Comparison of ENCODE assay signal across 12 cellular contexts in genomic region chr1:208834346-208835081, GRCh38.
DNase-seq lines count a peak whose midpoint lies in the region; ATAC-seq, FAIRE-seq and TF ChIP-seq lines count a peak whose summit lies in the region.
"Had no signal": no experiment of that assay in that cellular context is flagged by ENCODE, and none has a peak within 500 bp of the region (broad histone marks: within the 10 kb centered on the region; RNA-seq: fewer than 3 reads in every experiment).

No MANE protein-coding gene starts in this region.

- no peak overlapping the region for H3K4me3 ChIP-seq in AG10803 (ENCODE audit: low read length)
- H3K4me3 ChIP-seq in astrocyte (ENCODE audit: insufficient read depth, low read depth, low read length): no peak overlapping the region
- H3K4me3 ChIP-seq in OCI-LY7 (ENCODE audit: low read depth, low read length, poor library complexity, severe bottlenecking): no peak overlapping the region

- ATAC-seq in HG03520 (IDR thresholded peaks at IDR 0.05; ENCODE audit: unreplicated experiment): no peak

- H3K9me2 ChIP-seq in OCI-LY7 (ENCODE audit: insufficient read depth, low read length): no peaks in the 10 kb centered on the region

- no peak for FAIRE-seq in astrocyte (lab: Jason Lieb, UNC)

- no peak overlapping the region for H3K4me3 Mint-ChIP-seq in astrocyte (ENCODE audit: unreplicated experiment)
- no peak overlapping the region for H3K4me3 Mint-ChIP-seq in activated naive CD4-positive, alpha-beta T cell treated with anti-CD3 and anti-CD28 coated beads, Interleukin-2, amount 10 ng/mL, durations not matched to agents 7 days and 5 days

- TF ChIP-seq CTCF in AG10803 (conservative IDR thresholded peaks at IDR 0.05; ENCODE audit: low read length): no peak
- no peak for TF ChIP-seq CTCF in astrocyte (IDR thresholded peaks at IDR 0.05; ENCODE audit: insufficient read depth, low read depth, low read length)
- TF ChIP-seq CTCF in OCI-LY7 (conservative IDR thresholded peaks at IDR 0.05; ENCODE audit: low read length): no peak

- H3K9me3 ChIP-seq in astrocyte (ENCODE audit: insufficient read depth, low read depth, low read length) (no peaks in the 10 kb centered on the region), OCI-LY7 (ENCODE audit: low read length) (no peaks in the 10 kb centered on the region)

- peak overlapping the region; percentile 40 for H3K4me2 ChIP-seq in astrocyte (ENCODE audit: low read length)
- H3K4me2 ChIP-seq in OCI-LY7 (ENCODE audit: low read length): no peak overlapping the region

- no peak overlapping the region for H3K9ac ChIP-seq in astrocyte (ENCODE audit: low read length)

- no peaks in the 10 kb centered on the region for H3K27me3 Mint-ChIP-seq in astrocyte (ENCODE audit: low read depth, unreplicated experiment)
- no peaks in the 10 kb centered on the region for H3K27me3 Mint-ChIP-seq in activated naive CD4-positive, alpha-beta T cell treated with anti-CD3 and anti-CD28 coated beads, Interleukin-2, amount 10 ng/mL, durations not matched to agents 7 days and 5 days

- H3K36me3 Mint-ChIP-seq in astrocyte (ENCODE audit: low read depth, unreplicated experiment): no peaks in the 10 kb centered on the region
- H3K36me3 Mint-ChIP-seq in activated naive CD4-positive, alpha-beta T cell treated with anti-CD3 and anti-CD28 coated beads, Interleukin-2, amount 10 ng/mL, durations not matched to agents 7 days and 5 days: no peaks in the 10 kb centered on the region

- H3K4me1 ChIP-seq in astrocyte (ENCODE audit: insufficient read depth, low read length): no peaks in the 10 kb centered on the region
- H3K4me1 ChIP-seq in OCI-LY7 (ENCODE audit: insufficient read depth, low read length, poor library complexity, severe bottlenecking): no peaks in the 10 kb centered on the region

- H3K36me3 ChIP-seq in astrocyte (ENCODE audit: insufficient read depth, low read length) (no peaks in the 10 kb centered on the region), OCI-LY7 (ENCODE audit: insufficient read depth, low read length) (no peaks in the 10 kb centered on the region)

- H3K27ac ChIP-seq in astrocyte (ENCODE audit: low read depth, low read length) (no peak overlapping the region), OCI-LY7 (ENCODE audit: low read depth, low read length, poor library complexity, severe bottlenecking) (no peak overlapping the region)
- H3K27ac ChIP-seq: epithelial cell of prostate had no signal

- intact Hi-C loops in OCI-LY7 (cut with micrococcal nuclease; ENCODE audit: unreplicated experiment): no loop called here

- DNase-seq in AG10803 (ENCODE audit: low read depth) (peak; percentile 64), NCI-H146 (lab: John Stamatoyannopoulos, UW) (peak; percentile 93), astrocyte (ENCODE audit: low read depth) (peak; percentile 29), left kidney (ENCODE audit: low read depth, low spot score) (peak; percentile 96), OCI-LY7 (ENCODE audit: low spot score) (no peak), occipital lobe (lab: John Stamatoyannopoulos, UW) (no peak)
- no peak for DNase-seq in activated naive CD4-positive, alpha-beta T cell treated with anti-CD3 and anti-CD28 coated beads, Interleukin-2, amount 10 ng/mL, durations not matched to agents 7 days and 5 days
- DNase-seq: NCI-H2029; RPMI8226; stimulated activated CD4-positive, alpha-beta T cell treated with anti-CD3 and anti-CD28 coated beads, Interleukin-4, amount 100 ng/mL, for 24 hours had no signal

- H2AFZ ChIP-seq in astrocyte (ENCODE audit: low read depth, low read length): peak overlapping the region; percentile 62
- H2AFZ ChIP-seq in OCI-LY7 (ENCODE audit: low read length): no peak overlapping the region

- H3K4me1 Mint-ChIP-seq in astrocyte (ENCODE audit: low read depth, unreplicated experiment): peaks cover 14% of the 10 kb centered on the region
- H3K4me1 Mint-ChIP-seq in activated naive CD4-positive, alpha-beta T cell treated with anti-CD3 and anti-CD28 coated beads, Interleukin-2, amount 10 ng/mL, durations not matched to agents 7 days and 5 days: no peaks in the 10 kb centered on the region

- H3K27me3 ChIP-seq in astrocyte (ENCODE audit: insufficient read depth, low read length): no peaks in the 10 kb centered on the region

- peak overlapping the region; percentile 72 for H3K27ac Mint-ChIP-seq in astrocyte (ENCODE audit: unreplicated experiment)
- H3K27ac Mint-ChIP-seq in activated naive CD4-positive, alpha-beta T cell treated with anti-CD3 and anti-CD28 coated beads, Interleukin-2, amount 10 ng/mL, durations not matched to agents 7 days and 5 days: no peak overlapping the region

- no peaks in the 10 kb centered on the region for H3K79me2 ChIP-seq in astrocyte (ENCODE audit: insufficient read depth, low read length)
- H3K79me2 ChIP-seq in OCI-LY7 (ENCODE audit: insufficient read depth, low read depth, low read length): no peaks in the 10 kb centered on the region

- H4K20me1 ChIP-seq in astrocyte (ENCODE audit: insufficient read depth, low read length) (no peaks in the 10 kb centered on the region), OCI-LY7 (ENCODE audit: insufficient read depth, low read length) (no peaks in the 10 kb centered on the region)

- no peaks in the 10 kb centered on the region for H3K9me3 Mint-ChIP-seq in astrocyte (ENCODE audit: unreplicated experiment)
- no peaks in the 10 kb centered on the region for H3K9me3 Mint-ChIP-seq in activated naive CD4-positive, alpha-beta T cell treated with anti-CD3 and anti-CD28 coated beads, Interleukin-2, amount 10 ng/mL, durations not matched to agents 7 days and 5 days

- CTCF ChIA-PET in OCI-LY7 (lab: Charles Lee; ENCODE audit: unreplicated experiment): no interaction called here
- CTCF ChIA-PET in activated naive CD4-positive, alpha-beta T cell treated with anti-CD3 and anti-CD28 coated beads, Interleukin-2, amount 10 ng/mL, durations not matched to agents 7 days and 5 days (lab: Charles Lee): no interaction called here

- POLR2A ChIA-PET in OCI-LY7 (lab: Charles Lee): no interaction called here

- no TSS peak for BruUV-seq in OCI-LY7 (replicated peaks; lab: Mats Ljungman, UMichigan)

Comparison
In these comparisons a context has a peak if more than half of its experiments do, and no peak if none do; other contexts are left out.
1. DNase-seq: peak in AG10803 (single experiment), NCI-H146 (single experiment), astrocyte (single experiment) and left kidney (single experiment); none in OCI-LY7 (single experiment), occipital lobe (single experiment) and activated naive CD4-positive, alpha-beta T cell treated with anti-CD3 and anti-CD28 coated beads, Interleukin-2, amount 10 ng/mL, durations not matched to agents 7 days and 5 days (single experiment).